Comparison of ENCODE assay signal across 2 cellular contexts in the genomic region with DNA sequence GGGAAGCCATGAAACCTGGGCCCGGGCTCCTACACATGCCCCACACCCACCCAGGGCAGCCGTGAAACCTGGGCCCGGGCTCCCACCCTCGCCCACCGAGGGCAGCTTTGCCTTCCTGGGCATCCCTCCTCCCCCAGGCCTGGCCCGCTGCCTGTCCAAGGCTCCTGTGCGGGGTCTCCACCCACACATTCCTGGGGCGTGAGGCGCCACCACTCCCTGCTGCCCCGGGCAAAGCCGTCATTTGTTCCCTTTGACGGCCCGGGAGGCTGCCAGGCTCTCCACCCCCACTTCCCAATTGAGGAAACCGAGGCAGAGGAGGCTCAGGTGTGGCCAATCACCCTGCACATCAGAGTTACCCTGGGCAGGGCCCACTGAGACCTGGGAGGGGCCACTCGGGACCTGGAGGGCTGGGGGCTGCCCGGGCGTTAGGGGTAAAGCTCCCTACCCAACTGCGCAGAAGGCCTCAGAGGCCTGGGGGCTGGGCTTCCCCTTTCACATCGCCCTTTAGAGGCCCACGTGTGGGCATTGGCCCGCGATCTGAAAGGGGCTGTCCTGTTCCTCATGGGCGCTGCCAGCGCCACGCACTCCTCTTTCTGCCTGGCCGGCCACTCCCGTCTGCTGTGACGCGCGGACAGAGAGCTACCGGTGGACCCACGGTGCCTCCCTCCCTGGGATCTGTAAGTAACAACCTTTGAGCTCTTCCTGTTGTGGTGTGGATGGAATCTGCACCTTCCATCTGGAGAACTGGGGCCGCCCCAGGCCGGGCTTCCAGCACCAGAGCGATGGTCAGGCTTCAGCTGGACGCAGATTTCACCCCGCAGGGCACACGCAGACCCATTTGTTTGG.
TF ChIP-seq lines count a peak whose summit lies in the region.

Gene MSLN, plus strand, starts transcription at position 237 of the 846 bp plus-strand sequence. CDS start 1,947 bp downstream, outside the sequence.

TF ChIP-seq in A549, 52 proteins besides CTCF, POLR2A, EP300 and RAD21:
- TF ChIP-seq FOSL2 (IDR thresholded peaks at IDR 0.05) (no peak), FOSL2 (CRISPR knock-in tag; IDR thresholded peaks at IDR 0.05) (peak; percentile 16; the same call in 1 of the 2 replicates), HOXB5 (CRISPR knock-in tag; IDR thresholded peaks at IDR 0.05) (no peak), JUNB (IDR thresholded peaks at IDR 0.05) (no peak)
- TF ChIP-seq, protein P1, sequence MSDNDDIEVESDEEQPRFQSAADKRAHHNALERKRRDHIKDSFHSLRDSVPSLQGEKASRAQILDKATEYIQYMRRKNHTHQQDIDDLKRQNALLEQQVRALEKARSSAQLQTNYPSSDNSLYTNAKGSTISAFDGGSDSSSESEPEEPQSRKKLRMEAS (IDR thresholded peaks at IDR 0.05): peak; percentile 24; the same call in 1 of the 2 replicates
TF ChIP-seq in A549: peak in this region for 2.

TF ChIP-seq in IMR-90, 13 proteins besides CTCF, POLR2A, EP300 and RAD21:
- TF ChIP-seq NFE2L2 (IDR thresholded peaks at IDR 0.05; ENCODE audit: low read depth, low read length) (no peak), MAFK (IDR thresholded peaks at IDR 0.05; ENCODE audit: low read depth, low read length) (no peak)
- TF ChIP-seq, protein P2, sequence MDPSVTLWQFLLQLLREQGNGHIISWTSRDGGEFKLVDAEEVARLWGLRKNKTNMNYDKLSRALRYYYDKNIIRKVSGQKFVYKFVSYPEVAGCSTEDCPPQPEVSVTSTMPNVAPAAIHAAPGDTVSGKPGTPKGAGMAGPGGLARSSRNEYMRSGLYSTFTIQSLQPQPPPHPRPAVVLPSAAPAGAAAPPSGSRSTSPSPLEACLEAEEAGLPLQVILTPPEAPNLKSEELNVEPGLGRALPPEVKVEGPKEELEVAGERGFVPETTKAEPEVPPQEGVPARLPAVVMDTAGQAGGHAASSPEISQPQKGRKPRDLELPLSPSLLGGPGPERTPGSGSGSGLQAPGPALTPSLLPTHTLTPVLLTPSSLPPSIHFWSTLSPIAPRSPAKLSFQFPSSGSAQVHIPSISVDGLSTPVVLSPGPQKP (IDR thresholded peaks at IDR 0.05; ENCODE audit: borderline replicate concordance, low read depth, low read length): no peak
